In the genomic region with DNA sequence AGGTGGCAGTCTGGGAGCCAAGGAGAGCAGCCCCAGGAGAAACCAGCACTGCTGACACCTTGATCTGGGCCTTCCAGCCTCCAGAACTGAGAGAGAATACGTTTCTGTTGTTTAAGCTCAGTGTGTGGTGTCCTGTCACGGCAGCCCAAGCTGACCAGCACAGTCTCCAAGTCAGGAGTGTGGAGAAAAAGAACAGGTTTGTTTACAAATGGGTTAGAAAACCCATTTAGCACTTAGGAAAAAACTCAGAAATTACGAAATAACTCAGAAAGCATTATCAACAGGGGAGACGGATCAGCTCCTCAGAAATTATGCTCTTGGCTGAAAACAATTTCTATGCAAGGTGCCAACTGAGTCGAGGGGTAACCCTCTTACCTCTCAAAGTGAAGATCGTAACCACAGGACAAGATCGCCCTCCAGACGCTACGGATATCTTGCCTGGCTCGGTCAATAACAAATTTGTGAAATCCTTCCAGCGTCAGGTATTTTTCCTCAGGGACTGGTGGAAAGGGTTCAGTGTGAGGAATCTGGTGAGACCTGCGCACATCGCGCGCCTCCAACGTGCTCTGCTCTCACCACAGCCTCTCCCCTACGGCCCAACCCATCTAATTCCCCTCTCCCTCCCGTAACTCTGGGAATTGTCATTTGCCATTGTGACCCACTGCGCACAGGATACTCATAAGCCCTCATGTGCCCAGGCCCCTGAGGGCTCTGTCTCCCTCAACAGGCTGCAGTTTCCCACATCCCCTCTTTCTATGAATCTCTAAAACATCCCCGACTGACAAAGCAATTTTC, we compare ENCODE assay signal across 18 cellular contexts. TPM values are rescaled to one million over a fixed set of nuclear protein-coding genes. Genes with fewer than 3 reads are reported as not detected.
DNase-seq lines count a peak whose midpoint lies in the region; ATAC-seq, FAIRE-seq and TF ChIP-seq lines count a peak whose summit lies in the region.
"Had no signal": no experiment of that assay in that cellular context is flagged by ENCODE, and none has a peak within 500 bp of the region (broad histone marks: within the 10 kb centered on the region; RNA-seq: fewer than 3 reads in every experiment).

No MANE protein-coding gene starts in this region.

- intact Hi-C loops in lower lobe of right lung (cut with DNase I) = no loop called here

- H2AFZ ChIP-seq in astrocyte (ENCODE audit: low read depth, low read length) (no peak overlapping the region), mesenchymal stem cell (ENCODE audit: low read depth, low read length) (no peak overlapping the region)
- H2AFZ ChIP-seq: PC-9 had no signal

- WGBS in mesenchymal stem cell = 91% methylated on average over 18 of the region's 20 CpGs

- H3K4me2 ChIP-seq in astrocyte (ENCODE audit: low read length) (no peak overlapping the region), mesenchymal stem cell (ENCODE audit: low read length, poor library complexity, severe bottlenecking) (no peak overlapping the region)
- H3K4me2 ChIP-seq: PC-9 had no signal

- H3K4ac ChIP-seq in mesenchymal stem cell (ENCODE audit: low read depth in 1 of 2, low read length in 2 of 2) = no peak overlapping the region

- no peaks in the 10 kb centered on the region for H3K27me3 Mint-ChIP-seq in astrocyte (ENCODE audit: low read depth, unreplicated experiment)
- H3K27me3 Mint-ChIP-seq: B cell; CD4-positive, alpha-beta T cell had no signal

- H3K4me1 Mint-ChIP-seq in astrocyte (ENCODE audit: low read depth, unreplicated experiment) = peaks cover 3% of the 10 kb centered on the region

- H4K8ac ChIP-seq in mesenchymal stem cell (ENCODE audit: low read length) = no peak overlapping the region

- no peak overlapping the region for H2BK120ac ChIP-seq in mesenchymal stem cell (ENCODE audit: low read depth, low read length)

- H3K36me3 Mint-ChIP-seq in astrocyte (ENCODE audit: low read depth, unreplicated experiment) = peaks cover 31% of the 10 kb centered on the region

- H2BK12ac ChIP-seq in mesenchymal stem cell (ENCODE audit: low read length in 2 of 2) = no peak overlapping the region

- no peak overlapping the region for H3K14ac ChIP-seq in mesenchymal stem cell (ENCODE audit: low read length in 2 of 2)

- peak; percentile 18 for DNase-seq in H7
- DNase-seq in astrocyte (ENCODE audit: low read depth) = no peak
- DNase-seq in mesenchymal stem cell = peak; percentile 41
- no peak for DNase-seq in substantia nigra (lab: John Stamatoyannopoulos, UW)
- DNase-seq in NK-92 treated with Interleukin-12 subunit alpha and Interleukin-12 subunit beta, amount 100 ng/mL, for 24 hours (lab: John Stamatoyannopoulos, UW) = no peak
- no peak for DNase-seq in lower lobe of right lung
- DNase-seq: Calu3; CD4-positive, alpha-beta T cell; DMS53; NCI-H1048; NCI-H146; NCI-H2081; NCI-H510A; NCI-H774; PC-9 had no signal

- H3K79me1 ChIP-seq in mesenchymal stem cell (replicated peaks; ENCODE audit: low read length, poor library complexity, severe bottlenecking) = no peaks in the 10 kb centered on the region

- no peak for ATAC-seq in HG03432 (IDR thresholded peaks at IDR 0.05; ENCODE audit: unreplicated experiment)
- no peak for ATAC-seq in lower lobe of right lung

- no peak overlapping the region for H3K27ac ChIP-seq in astrocyte (ENCODE audit: low read depth, low read length)
- no peak overlapping the region for H3K27ac ChIP-seq in mesenchymal stem cell (ENCODE audit: low read length, poor library complexity, severe bottlenecking)
- peak overlapping the region; percentile 70 for H3K27ac ChIP-seq in substantia nigra (ENCODE audit: low read depth, low read length, poor library complexity, severe bottlenecking)
- no peak overlapping the region for H3K27ac ChIP-seq in lower lobe of right lung
- H3K27ac ChIP-seq: PC-9 had no signal

- H3K4me3 Mint-ChIP-seq in astrocyte (ENCODE audit: unreplicated experiment) = no peak overlapping the region
- H3K4me3 Mint-ChIP-seq: B cell; CD4-positive, alpha-beta T cell had no signal

- no peak overlapping the region for H2BK5ac ChIP-seq in mesenchymal stem cell (ENCODE audit: low read depth, low read length, poor library complexity, severe bottlenecking)

- H3K79me2 ChIP-seq in astrocyte (ENCODE audit: insufficient read depth, low read length) = no peaks in the 10 kb centered on the region

- H3K36me3 ChIP-seq in H7 (replicated peaks; ENCODE audit: control insufficient read depth, insufficient read depth, low read length) (peaks cover 7% of the 10 kb centered on the region), astrocyte (ENCODE audit: insufficient read depth, low read length) (peaks cover 13% of the 10 kb centered on the region), mesenchymal stem cell (ENCODE audit: control insufficient read depth in 1 of 2, insufficient read depth in 2 of 2, low read depth in 1 of 2, low read length in 2 of 2) (peaks cover 64 to 76% of the 10 kb centered on the region in 2 experiments), lower lobe of right lung (peaks cover 90% of the 10 kb centered on the region)

- H3K27me3 ChIP-seq in H7 (ENCODE audit: control insufficient read depth, insufficient read depth, low read length) = no peaks in the 10 kb centered on the region
- no peaks in the 10 kb centered on the region for H3K27me3 ChIP-seq in astrocyte (ENCODE audit: insufficient read depth, low read length)
- H3K27me3 ChIP-seq in mesenchymal stem cell (ENCODE audit: control insufficient read depth in 1 of 2, insufficient read depth in 1 of 2, low read length in 2 of 2) = no peaks in the 10 kb centered on the region
- H3K27me3 ChIP-seq in lower lobe of right lung (ENCODE audit: low read depth) = no peaks in the 10 kb centered on the region

- no peak for TF ChIP-seq CTCF in astrocyte (IDR thresholded peaks at IDR 0.05; ENCODE audit: insufficient read depth, low read depth, low read length)
- TF ChIP-seq CTCF in lower lobe of right lung (IDR thresholded peaks at IDR 0.05) = no peak

- no peaks in the 10 kb centered on the region for H4K20me1 ChIP-seq in astrocyte (ENCODE audit: insufficient read depth, low read length)

- H2AK5ac ChIP-seq in mesenchymal stem cell (ENCODE audit: low read length, severe bottlenecking) = no peak overlapping the region

- H3K23ac ChIP-seq in mesenchymal stem cell (ENCODE audit: low read length in 2 of 2) = no peak overlapping the region

- FAIRE-seq in astrocyte (lab: Jason Lieb, UNC) = no peak
- FAIRE-seq: GM19239 had no signal

- no peak overlapping the region for H4K91ac ChIP-seq in mesenchymal stem cell (ENCODE audit: low read length)

- peak overlapping the region; percentile 55 for H3K27ac Mint-ChIP-seq in astrocyte (ENCODE audit: unreplicated experiment)
- H3K27ac Mint-ChIP-seq: B cell; CD4-positive, alpha-beta T cell had no signal

- H3K9me3 Mint-ChIP-seq in astrocyte (ENCODE audit: unreplicated experiment) = no peaks in the 10 kb centered on the region
- H3K9me3 Mint-ChIP-seq: CD4-positive, alpha-beta T cell had no signal

- H3K4me1 ChIP-seq in astrocyte (ENCODE audit: insufficient read depth, low read length) (no peaks in the 10 kb centered on the region), mesenchymal stem cell (ENCODE audit: control insufficient read depth, insufficient read depth, low read depth, low read length) (no peaks in the 10 kb centered on the region), lower lobe of right lung (no peaks in the 10 kb centered on the region)

- H3K9ac ChIP-seq in astrocyte (ENCODE audit: low read length) = no peak overlapping the region
- no peak overlapping the region for H3K9ac ChIP-seq in mesenchymal stem cell (ENCODE audit: low read length)

- no peaks in the 10 kb centered on the region for H3K9me3 ChIP-seq in astrocyte (ENCODE audit: insufficient read depth, low read depth, low read length)
- no peaks in the 10 kb centered on the region for H3K9me3 ChIP-seq in mesenchymal stem cell (ENCODE audit: control insufficient read depth, low read length)
- H3K9me3 ChIP-seq in lower lobe of right lung = no peaks in the 10 kb centered on the region

- H3K18ac ChIP-seq in mesenchymal stem cell (ENCODE audit: low read depth in 1 of 2, low read length in 2 of 2) = no peak overlapping the region

- no peak overlapping the region for H2BK15ac ChIP-seq in mesenchymal stem cell (ENCODE audit: low read depth, poor library complexity, severe bottlenecking)

- H3K4me3 ChIP-seq in H7 (ENCODE audit: insufficient read depth, low read depth, low read length) = no peak overlapping the region
- H3K4me3 ChIP-seq in astrocyte (ENCODE audit: insufficient read depth, low read depth, low read length) = no peak overlapping the region
- no peak overlapping the region for H3K4me3 ChIP-seq in mesenchymal stem cell (ENCODE audit: insufficient read depth in 1 of 2, low read depth in 1 of 2, low read length in 2 of 2)
- no peak overlapping the region for H3K4me3 ChIP-seq in lower lobe of right lung
- H3K4me3 ChIP-seq: PC-9 had no signal

RNA-seq across cellular contexts. Expression of gene TRAFD1, which starts 50.2 kb away (rescaled TPM):
- total RNA-seq in H7 (2014; rRNA removed; shearing (Covaris generic)) = 21.1 and 24.2 TPM in 2 replicates
- total RNA-seq in astrocyte (35.6 TPM in 2 replicates), lower lobe of right lung (42.5 TPM)
- polyA plus RNA-seq in mesenchymal stem cell (2013, experiment 1 of 2) = 26.0 TPM
- 24.7 TPM for polyA plus RNA-seq in mesenchymal stem cell (2013, experiment 2 of 2)

Comparison
In these comparisons a context has a peak if more than half of its experiments do, and no peak if none do; other contexts are left out.
1. DNase-seq: peak in H7 (single experiment) and mesenchymal stem cell (single experiment); none in astrocyte (single experiment), substantia nigra (0 of 49), NK-92 treated with Interleukin-12 subunit alpha and Interleukin-12 subunit beta, amount 100 ng/mL, for 24 hours (single experiment) and lower lobe of right lung (single experiment).